15 cellular contexts compared by ENCODE assay signal in genomic region chr7:134939136-134939535, GRCh38.
"Had no signal": no experiment of that assay in that cellular context is flagged by ENCODE, and none has a peak within 500 bp of the region (broad histone marks: within the 10 kb centered on the region; RNA-seq: fewer than 3 reads in every experiment).

No MANE protein-coding gene starts in this region.

- H3K4me3 ChIP-seq: ovary, upper lobe of left lung had no signal

- H3K27ac Mint-ChIP-seq: activated naive CD4-positive, alpha-beta T cell treated with anti-CD3 and anti-CD28 coated beads, Interleukin-2, amount 50 U/mL, for 24 hours; effector memory CD8-positive, alpha-beta T cell; naive B cell; stimulated activated naive B cell treated with anti-CD40 and anti-IgM and Interleukin-4, amounts not matched to agents 10 μg/mL and 1 μg/mL and 100 μg/mL, for 72 hours had no signal

- H3K27ac ChIP-seq: ovary, upper lobe of left lung had no signal

- H3K27me3 Mint-ChIP-seq: activated naive CD4-positive, alpha-beta T cell treated with anti-CD3 and anti-CD28 coated beads, Interleukin-2, amount 50 U/mL, for 24 hours; stimulated activated naive B cell treated with anti-CD40 and anti-IgM and Interleukin-4, amounts not matched to agents 10 μg/mL and 1 μg/mL and 100 μg/mL, for 72 hours had no signal

- H3K9me3 ChIP-seq: ovary, upper lobe of left lung had no signal

- H3K36me3 ChIP-seq: ovary had no signal

- H3K4me3 Mint-ChIP-seq: activated naive CD4-positive, alpha-beta T cell treated with anti-CD3 and anti-CD28 coated beads, Interleukin-2, amount 50 U/mL, for 24 hours; effector memory CD8-positive, alpha-beta T cell; naive B cell; neural crest cell; stimulated activated naive B cell treated with anti-CD40 and anti-IgM and Interleukin-4, amounts not matched to agents 10 μg/mL and 1 μg/mL and 100 μg/mL, for 72 hours had no signal

- H3K9me3 Mint-ChIP-seq: activated naive CD4-positive, alpha-beta T cell treated with anti-CD3 and anti-CD28 coated beads, Interleukin-2, amount 50 U/mL, for 24 hours; effector memory CD8-positive, alpha-beta T cell; naive B cell; neural crest cell; stimulated activated naive B cell treated with anti-CD40 and anti-IgM and Interleukin-4, amounts not matched to agents 10 μg/mL and 1 μg/mL and 100 μg/mL, for 72 hours had no signal

- H3K4me1 ChIP-seq: upper lobe of left lung had no signal

- ATAC-seq: activated CD4-positive, CD25-positive, alpha-beta regulatory T cell treated with anti-CD3 and anti-CD28 coated beads, Interleukin-2, amount 50 U/mL, for 24 hours; effector memory CD8-positive, alpha-beta T cell; left lobe of liver; stimulated activated naive B cell treated with anti-CD40 and anti-IgM and Interleukin-4, amounts not matched to agents 10 μg/mL and 1 μg/mL and 100 μg/mL, for 72 hours had no signal

- H3K27me3 ChIP-seq: ovary, upper lobe of left lung had no signal

- H3K36me3 Mint-ChIP-seq: activated naive CD4-positive, alpha-beta T cell treated with anti-CD3 and anti-CD28 coated beads, Interleukin-2, amount 50 U/mL, for 24 hours; naive B cell; stimulated activated naive B cell treated with anti-CD40 and anti-IgM and Interleukin-4, amounts not matched to agents 10 μg/mL and 1 μg/mL and 100 μg/mL, for 72 hours had no signal

- DNase-seq: activated gamma-delta T cell; effector memory CD8-positive, alpha-beta T cell; foreskin fibroblast; hypothalamus; mammary epithelial cell; naive B cell; ovary; stimulated activated naive B cell treated with anti-CD40 and anti-IgM and Interleukin-4, amounts not matched to agents 10 μg/mL and 1 μg/mL and 100 μg/mL, for 72 hours; substantia nigra; T1000; upper lobe of left lung had no signal

- H3K4me1 Mint-ChIP-seq: naive B cell had no signal
